ENCODE assay signal across 8 cellular contexts in genomic region chr2:87507394-87508054, GRCh38.
DNase-seq lines count a peak whose midpoint lies in the region; ATAC-seq and TF ChIP-seq lines count a peak whose summit lies in the region.
"Not testable (repeated sequence)": the region's sequence is repeated elsewhere in the genome, so short reads cannot be mapped to it uniquely, and the experiment has no call there.

No MANE protein-coding gene starts in this region.

- not testable (repeated sequence) for H3K9me3 ChIP-seq in CD8-positive, alpha-beta memory T cell (ENCODE audit: low read length); OCI-LY7 (ENCODE audit: low read length); neural cell (ENCODE audit: low read length); upper lobe of right lung

- not testable (repeated sequence) for H3K36me3 ChIP-seq in CD8-positive, alpha-beta memory T cell (ENCODE audit: insufficient read depth, low read length); OCI-LY7 (ENCODE audit: insufficient read depth, low read length); neural cell (ENCODE audit: insufficient read depth, low read length); upper lobe of right lung

- H4K20me1 ChIP-seq in OCI-LY7 (ENCODE audit: insufficient read depth, low read length); neural cell (ENCODE audit: insufficient read depth): not testable (repeated sequence)

- POLR2A ChIA-PET in CD8-positive, alpha-beta memory T cell (lab: Charles Lee); OCI-LY7 (lab: Charles Lee); activated CD4-positive, alpha-beta T cell treated with anti-CD3 and anti-CD28 coated beads, Interleukin-2, amount 10 ng/mL, durations not matched to agents 7 days and 5 days (lab: Charles Lee): not testable (repeated sequence)

- H3K4me1 ChIP-seq in CD8-positive, alpha-beta memory T cell (ENCODE audit: insufficient read depth, low read length), result peaks cover 15% of the 10 kb centered on the region
- peaks cover 26% of the 10 kb centered on the region for H3K4me1 ChIP-seq in OCI-LY7 (ENCODE audit: insufficient read depth, low read length, poor library complexity, severe bottlenecking)
- H3K4me1 ChIP-seq in foreskin keratinocyte, upper lobe of right lung: not testable (repeated sequence)

- H3K4me1 Mint-ChIP-seq in CD8-positive, alpha-beta memory T cell, result peaks cover 10 to 16% (median 11%) of the 10 kb centered on the region in 3 donors
- H3K4me1 Mint-ChIP-seq in activated CD4-positive, alpha-beta T cell treated with anti-CD3 and anti-CD28 coated beads, Interleukin-2, amount 10 ng/mL, durations not matched to agents 7 days and 5 days, result peaks cover 12% of the 10 kb centered on the region
- peaks cover 19% of the 10 kb centered on the region for H3K4me1 Mint-ChIP-seq in activated naive CD4-positive, alpha-beta T cell treated with anti-CD3 and anti-CD28 coated beads, Interleukin-2, amount 50 U/mL, for 24 hours

- peak overlapping the region; percentile 39; the same call in 1 of the 2 replicates for H3K4me2 ChIP-seq in OCI-LY7 (ENCODE audit: low read length)
- not testable (repeated sequence) for H3K4me2 ChIP-seq in neural cell (ENCODE audit: low read length)

- H3K36me3 Mint-ChIP-seq in CD8-positive, alpha-beta memory T cell; activated CD4-positive, alpha-beta T cell treated with anti-CD3 and anti-CD28 coated beads, Interleukin-2, amount 10 ng/mL, durations not matched to agents 7 days and 5 days (ENCODE audit: low read depth); activated naive CD4-positive, alpha-beta T cell treated with anti-CD3 and anti-CD28 coated beads, Interleukin-2, amount 50 U/mL, for 24 hours: not testable (repeated sequence)

- peak in 3 of 5 donors; percentile 51 to 71 (median 62) for DNase-seq in CD8-positive, alpha-beta memory T cell
- not testable (repeated sequence) for DNase-seq in OCI-LY7 (ENCODE audit: low spot score); foreskin keratinocyte; left colon; upper lobe of right lung
- DNase-seq in activated CD4-positive, alpha-beta T cell treated with anti-CD3 and anti-CD28 coated beads, Interleukin-2, amount 10 ng/mL, durations not matched to agents 7 days and 5 days, result peak; percentile 24

- not testable (repeated sequence) for H3K9me3 Mint-ChIP-seq in CD8-positive, alpha-beta memory T cell; activated CD4-positive, alpha-beta T cell treated with anti-CD3 and anti-CD28 coated beads, Interleukin-2, amount 10 ng/mL, durations not matched to agents 7 days and 5 days; activated naive CD4-positive, alpha-beta T cell treated with anti-CD3 and anti-CD28 coated beads, Interleukin-2, amount 50 U/mL, for 24 hours

- not testable (repeated sequence) for H3K9ac ChIP-seq in neural cell (ENCODE audit: low read length)

- H3K4me3 ChIP-seq in CD8-positive, alpha-beta memory T cell (ENCODE audit: low read length); OCI-LY7 (ENCODE audit: low read depth, low read length, poor library complexity, severe bottlenecking); neural cell (ENCODE audit: low read length); upper lobe of right lung: not testable (repeated sequence)

- not testable (repeated sequence) for H2AFZ ChIP-seq in OCI-LY7 (ENCODE audit: low read length); neural cell (ENCODE audit: low read depth, low read length)

- not testable (repeated sequence) for H3K79me2 ChIP-seq in OCI-LY7 (ENCODE audit: insufficient read depth, low read depth, low read length); neural cell (replicated peaks; ENCODE audit: insufficient read depth, low read length)

- H3K27ac ChIP-seq in CD8-positive, alpha-beta memory T cell (ENCODE audit: low read depth, low read length); foreskin keratinocyte; neural cell (ENCODE audit: low read length); upper lobe of right lung: not testable (repeated sequence)
- H3K27ac ChIP-seq in OCI-LY7 (ENCODE audit: low read depth, low read length, poor library complexity, severe bottlenecking), result peak overlapping the region; percentile 67

- not testable (repeated sequence) for H3K27me3 Mint-ChIP-seq in CD8-positive, alpha-beta memory T cell; activated CD4-positive, alpha-beta T cell treated with anti-CD3 and anti-CD28 coated beads, Interleukin-2, amount 10 ng/mL, durations not matched to agents 7 days and 5 days; activated naive CD4-positive, alpha-beta T cell treated with anti-CD3 and anti-CD28 coated beads, Interleukin-2, amount 50 U/mL, for 24 hours

- CTCF ChIA-PET in CD8-positive, alpha-beta memory T cell (lab: Charles Lee); OCI-LY7 (lab: Charles Lee; ENCODE audit: unreplicated experiment); activated CD4-positive, alpha-beta T cell treated with anti-CD3 and anti-CD28 coated beads, Interleukin-2, amount 10 ng/mL, durations not matched to agents 7 days and 5 days (lab: Charles Lee): not testable (repeated sequence)

- not testable (repeated sequence) for H3F3A ChIP-seq in neural cell (ENCODE audit: insufficient read depth, low read length, poor library complexity, severe bottlenecking)

- intact Hi-C loops in OCI-LY7 (cut with micrococcal nuclease; ENCODE audit: unreplicated experiment); left colon (cut with DNase I, micrococcal nuclease); upper lobe of right lung (cut with DNase I): not testable (repeated sequence)

- peak; percentile 51 for ATAC-seq in foreskin keratinocyte
- peak; percentile 34 for ATAC-seq in left colon
- ATAC-seq in upper lobe of right lung, result peak; percentile 25

- not testable (repeated sequence) for H3K9me2 ChIP-seq in OCI-LY7 (ENCODE audit: insufficient read depth, low read length); neural cell (ENCODE audit: insufficient read depth, low read length)

- not testable (repeated sequence) for TF ChIP-seq EP300 in neural cell (conservative IDR thresholded peaks at IDR 0.05; ENCODE audit: poor library complexity, severe bottlenecking)

- H3K27ac Mint-ChIP-seq in CD8-positive, alpha-beta memory T cell, result peak overlapping the region in 6 of 8 donors; percentile 56 to 91 (median 76)
- H3K27ac Mint-ChIP-seq in activated CD4-positive, alpha-beta T cell treated with anti-CD3 and anti-CD28 coated beads, Interleukin-2, amount 10 ng/mL, durations not matched to agents 7 days and 5 days; activated naive CD4-positive, alpha-beta T cell treated with anti-CD3 and anti-CD28 coated beads, Interleukin-2, amount 50 U/mL, for 24 hours: not testable (repeated sequence)

- not testable (repeated sequence) for BruUV-seq in OCI-LY7 (replicated peaks; lab: Mats Ljungman, UMichigan)

- not testable (repeated sequence) for H3K4me3 Mint-ChIP-seq in CD8-positive, alpha-beta memory T cell; activated CD4-positive, alpha-beta T cell treated with anti-CD3 and anti-CD28 coated beads, Interleukin-2, amount 10 ng/mL, durations not matched to agents 7 days and 5 days
- peak overlapping the region; percentile 26 for H3K4me3 Mint-ChIP-seq in activated naive CD4-positive, alpha-beta T cell treated with anti-CD3 and anti-CD28 coated beads, Interleukin-2, amount 50 U/mL, for 24 hours

- H3K27me3 ChIP-seq in CD8-positive, alpha-beta memory T cell (ENCODE audit: insufficient read depth, low read length, poor library complexity, severe bottlenecking); foreskin keratinocyte; neural cell (ENCODE audit: insufficient read depth, low read depth, low read length); upper lobe of right lung: not testable (repeated sequence)

- TF ChIP-seq RAD21 in neural cell (conservative IDR thresholded peaks at IDR 0.05), result not testable (repeated sequence)

- not testable (repeated sequence) for TF ChIP-seq CTCF in OCI-LY7 (conservative IDR thresholded peaks at IDR 0.05; ENCODE audit: low read length); foreskin keratinocyte (conservative IDR thresholded peaks at IDR 0.05); neural cell (IDR thresholded peaks at IDR 0.05; ENCODE audit: poor library complexity, severe bottlenecking); upper lobe of right lung (IDR thresholded peaks at IDR 0.05)

TF ChIP-seq in neural cell, 6 proteins besides CTCF, POLR2A, EP300 and RAD21:
- TF ChIP-seq POLR2AphosphoS5 (IDR thresholded peaks at IDR 0.05), result peak; percentile 39
TF ChIP-seq in neural cell: peak in this region for 1; not testable (repeated sequence) for 5.
